ENCODE assay signal across 9 cellular contexts in the genomic region with DNA sequence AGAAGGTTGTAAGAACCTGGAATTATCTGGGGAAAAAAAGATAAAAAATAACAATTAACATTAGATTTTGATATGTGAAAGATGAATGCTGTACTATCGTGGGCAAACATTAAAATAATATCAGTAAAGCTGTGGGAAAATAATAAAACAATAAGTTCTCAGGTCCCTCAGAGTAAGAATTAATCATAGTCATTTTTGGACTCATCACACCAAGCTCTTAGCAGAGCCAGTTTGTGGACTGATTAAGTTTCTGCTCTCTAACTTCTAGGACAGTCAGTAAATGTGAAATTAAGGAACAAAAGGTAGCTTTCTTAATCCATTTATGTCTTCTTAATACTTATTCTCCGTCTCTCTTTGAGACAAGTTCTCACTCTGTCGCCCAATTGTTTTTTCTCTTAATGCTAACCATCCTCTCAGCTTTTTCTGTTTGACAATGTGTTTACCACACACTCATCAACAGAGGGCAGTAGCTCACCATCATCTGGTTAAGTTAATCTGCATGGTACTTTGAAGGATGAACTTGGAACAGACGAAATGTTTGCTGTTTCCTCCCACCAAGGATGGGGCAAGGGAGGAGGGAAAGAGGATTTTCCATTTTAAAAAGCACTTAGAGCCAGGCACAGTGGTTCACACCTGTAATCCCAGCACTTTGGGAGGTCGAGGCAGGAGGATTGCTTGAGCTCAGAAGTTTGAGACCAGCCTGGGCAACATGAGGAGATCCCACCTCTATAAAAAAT. TPM values are rescaled to one million over a fixed set of nuclear protein-coding genes. Genes with fewer than 3 reads are reported as not detected.
DNase-seq lines count a peak whose midpoint lies in the region; ATAC-seq and TF ChIP-seq lines count a peak whose summit lies in the region.
"Had no signal": no experiment of that assay in that cellular context is flagged by ENCODE, and none has a peak within 500 bp of the region (broad histone marks: within the 10 kb centered on the region; RNA-seq: fewer than 3 reads in every experiment).

No MANE protein-coding gene starts in this region.

- no peaks in the 10 kb centered on the region for H3K9me3 Mint-ChIP-seq in stimulated activated naive B cell treated with anti-CD40 and anti-IgM and Interleukin-4, amounts not matched to agents 10 μg/mL and 1 μg/mL and 100 μg/mL, for 72 hours

- ATAC-seq in GM18508 (IDR thresholded peaks at IDR 0.05; ENCODE audit: insufficient read depth, unreplicated experiment) (peak; percentile 73), HG02885 (IDR thresholded peaks at IDR 0.05; ENCODE audit: poor library complexity, unreplicated experiment) (peak; percentile 83), T-helper 17 cell (peak; percentile 86)
- peak; percentile 81 to 84 for ATAC-seq in stimulated activated naive B cell treated with anti-CD40 and anti-IgM and Interleukin-4, amounts not matched to agents 10 μg/mL and 1 μg/mL and 100 μg/mL, for 72 hours (replicated peaks)

- peaks cover 17% of the 10 kb centered on the region for H3K4me1 Mint-ChIP-seq in T-helper 17 cell
- peaks cover 8 to 19% of the 10 kb centered on the region in 2 donors for H3K4me1 Mint-ChIP-seq in stimulated activated naive B cell treated with anti-CD40 and anti-IgM and Interleukin-4, amounts not matched to agents 10 μg/mL and 1 μg/mL and 100 μg/mL, for 72 hours

- no peak overlapping the region for H3K27ac ChIP-seq in C4-2B

- H3K27ac Mint-ChIP-seq in T-helper 17 cell = peak overlapping the region; percentile 9
- H3K27ac Mint-ChIP-seq in stimulated activated naive B cell treated with anti-CD40 and anti-IgM and Interleukin-4, amounts not matched to agents 10 μg/mL and 1 μg/mL and 100 μg/mL, for 72 hours = no peak overlapping the region
- H3K27ac Mint-ChIP-seq: activated naive CD8-positive, alpha-beta T cell had no signal

- no peaks in the 10 kb centered on the region for H3K36me3 Mint-ChIP-seq in T-helper 17 cell (ENCODE audit: low read depth)
- H3K36me3 Mint-ChIP-seq in stimulated activated naive B cell treated with anti-CD40 and anti-IgM and Interleukin-4, amounts not matched to agents 10 μg/mL and 1 μg/mL and 100 μg/mL, for 72 hours = no peaks in the 10 kb centered on the region
- H3K36me3 Mint-ChIP-seq: activated naive CD8-positive, alpha-beta T cell had no signal

- DNase-seq in NCI-H1436 treated with DMSO at 0.1 percent for 48 hours (lab: John Stamatoyannopoulos, UW) = peak; percentile 55
- DNase-seq in T-helper 17 cell = peak in 1 of 3 donors; percentile 39
- DNase-seq in cerebellum (ENCODE audit: low spot score) = peak; percentile 67
- DNase-seq in kidney tubule cell (ENCODE audit: low spot score) = peak; percentile 81
- peak; percentile 18 for DNase-seq in stimulated activated naive B cell treated with anti-CD40 and anti-IgM and Interleukin-4, amounts not matched to agents 10 μg/mL and 1 μg/mL and 100 μg/mL, for 72 hours

- TF ChIP-seq CTCF in C4-2B (conservative IDR thresholded peaks at IDR 0.05) = peak; percentile 79

- H3K4me3 Mint-ChIP-seq in T-helper 17 cell = peak overlapping the region; percentile 56
- H3K4me3 Mint-ChIP-seq in stimulated activated naive B cell treated with anti-CD40 and anti-IgM and Interleukin-4, amounts not matched to agents 10 μg/mL and 1 μg/mL and 100 μg/mL, for 72 hours = no peak overlapping the region

- H3K27me3 Mint-ChIP-seq in T-helper 17 cell = peaks cover 31% of the 10 kb centered on the region
- H3K27me3 Mint-ChIP-seq in stimulated activated naive B cell treated with anti-CD40 and anti-IgM and Interleukin-4, amounts not matched to agents 10 μg/mL and 1 μg/mL and 100 μg/mL, for 72 hours = peaks cover 27 to 28% of the 10 kb centered on the region in 2 donors

- H3K9me3 ChIP-seq in T-helper 17 cell (ENCODE audit: control insufficient read depth, low read length, poor library complexity, severe bottlenecking) = no peaks in the 10 kb centered on the region

RNA-seq across cellular contexts. Expression of gene ACO1, which starts 5.3 kb away (rescaled TPM):
- total RNA-seq in T-helper 17 cell = 1 to 10 TPM; 3.1 to 3.9 TPM
- 13.7 TPM for total RNA-seq in cerebellum
